1 cellular context compared by ENCODE assay signal in the genomic region with DNA sequence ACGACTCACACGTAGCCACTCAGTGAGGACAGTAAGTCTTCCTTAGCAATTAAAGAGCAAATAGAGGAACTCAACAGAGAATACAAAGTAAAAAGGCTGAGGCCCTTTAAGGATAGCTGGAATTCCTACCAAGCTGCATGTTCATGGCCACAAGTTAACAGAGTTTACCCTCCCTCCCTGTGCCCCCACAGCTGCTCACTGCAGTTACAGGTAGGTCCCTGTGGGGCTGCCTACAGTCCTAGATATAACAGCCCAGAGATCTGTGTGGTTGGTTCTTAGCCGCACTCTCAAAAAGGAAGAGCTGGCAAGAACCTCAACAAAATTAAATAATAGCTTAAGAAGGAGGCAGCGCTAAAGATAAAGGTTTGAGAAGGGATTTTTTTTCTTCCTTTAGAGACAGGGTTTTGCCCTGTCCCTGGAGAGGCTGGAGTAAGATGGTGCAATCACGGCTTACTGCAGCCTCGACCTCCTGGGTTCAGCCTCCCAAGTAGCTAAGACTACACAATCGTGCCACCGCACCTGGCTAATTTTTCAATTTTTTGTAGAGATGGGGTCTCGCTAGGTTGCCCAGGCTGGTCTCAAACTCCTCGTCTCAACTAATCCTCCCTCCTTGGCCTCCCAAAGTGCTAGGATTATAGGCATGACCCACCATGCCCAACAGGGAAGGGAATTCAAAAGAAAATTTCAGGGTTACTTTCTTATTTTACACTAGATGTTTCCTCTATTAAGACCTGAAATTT.
A peak's percentile ranks its signal among the peaks of the same experiment; 100 is the strongest.
TF ChIP-seq lines count a peak whose summit lies in the region.

No MANE protein-coding gene starts in this region.

TF ChIP-seq in HepG2, 621 proteins besides CTCF, POLR2A, EP300 and RAD21:
- TF ChIP-seq MYNN (CRISPR knock-in tag; IDR thresholded peaks at IDR 0.05; ENCODE audit: low read depth): no peak
- no peak for TF ChIP-seq ZNF569 (CRISPR knock-in tag; IDR thresholded peaks at IDR 0.05; ENCODE audit: borderline replicate concordance)
- TF ChIP-seq FOXM1 (CRISPR knock-in tag; IDR thresholded peaks at IDR 0.05): no peak
- TF ChIP-seq ZNF607 (CRISPR knock-in tag; IDR thresholded peaks at IDR 0.05; ENCODE audit: borderline replicate concordance): no peak
- TF ChIP-seq MIER2 (CRISPR knock-in tag; IDR thresholded peaks at IDR 0.05): no peak
- no peak for TF ChIP-seq ZNF253 (CRISPR knock-in tag; IDR thresholded peaks at IDR 0.05; ENCODE audit: borderline replicate concordance)
- TF ChIP-seq, protein P1, sequence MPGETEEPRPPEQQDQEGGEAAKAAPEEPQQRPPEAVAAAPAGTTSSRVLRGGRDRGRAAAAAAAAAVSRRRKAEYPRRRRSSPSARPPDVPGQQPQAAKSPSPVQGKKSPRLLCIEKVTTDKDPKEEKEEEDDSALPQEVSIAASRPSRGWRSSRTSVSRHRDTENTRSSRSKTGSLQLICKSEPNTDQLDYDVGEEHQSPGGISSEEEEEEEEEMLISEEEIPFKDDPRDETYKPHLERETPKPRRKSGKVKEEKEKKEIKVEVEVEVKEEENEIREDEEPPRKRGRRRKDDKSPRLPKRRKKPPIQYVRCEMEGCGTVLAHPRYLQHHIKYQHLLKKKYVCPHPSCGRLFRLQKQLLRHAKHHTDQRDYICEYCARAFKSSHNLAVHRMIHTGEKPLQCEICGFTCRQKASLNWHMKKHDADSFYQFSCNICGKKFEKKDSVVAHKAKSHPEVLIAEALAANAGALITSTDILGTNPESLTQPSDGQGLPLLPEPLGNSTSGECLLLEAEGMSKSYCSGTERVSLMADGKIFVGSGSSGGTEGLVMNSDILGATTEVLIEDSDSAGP (CRISPR knock-in tag; IDR thresholded peaks at IDR 0.05; ENCODE audit: borderline replicate concordance): no peak
- no peak for TF ChIP-seq ZNF124 (CRISPR knock-in tag; IDR thresholded peaks at IDR 0.05)
- TF ChIP-seq, protein P2, sequence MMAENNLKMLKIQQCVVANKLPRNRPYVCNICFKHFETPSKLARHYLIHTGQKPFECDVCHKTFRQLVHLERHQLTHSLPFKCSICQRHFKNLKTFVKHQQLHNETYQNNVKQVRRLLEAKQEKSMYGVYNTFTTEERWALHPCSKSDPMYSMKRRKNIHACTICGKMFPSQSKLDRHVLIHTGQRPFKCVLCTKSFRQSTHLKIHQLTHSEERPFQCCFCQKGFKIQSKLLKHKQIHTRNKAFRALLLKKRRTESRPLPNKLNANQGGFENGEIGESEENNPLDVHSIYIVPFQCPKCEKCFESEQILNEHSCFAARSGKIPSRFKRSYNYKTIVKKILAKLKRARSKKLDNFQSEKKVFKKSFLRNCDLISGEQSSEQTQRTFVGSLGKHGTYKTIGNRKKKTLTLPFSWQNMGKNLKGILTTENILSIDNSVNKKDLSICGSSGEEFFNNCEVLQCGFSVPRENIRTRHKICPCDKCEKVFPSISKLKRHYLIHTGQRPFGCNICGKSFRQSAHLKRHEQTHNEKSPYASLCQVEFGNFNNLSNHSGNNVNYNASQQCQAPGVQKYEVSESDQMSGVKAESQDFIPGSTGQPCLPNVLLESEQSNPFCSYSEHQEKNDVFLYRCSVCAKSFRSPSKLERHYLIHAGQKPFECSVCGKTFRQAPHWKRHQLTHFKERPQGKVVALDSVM (CRISPR knock-in tag; IDR thresholded peaks at IDR 0.05): 0 out of 2 replicates have a peak, but pooled peaks have one; percentile 17
